In genomic region chr7:92955081-92955480, GRCh38 we compare ENCODE assay signal across 14 cellular contexts.
DNase-seq lines count a peak whose midpoint lies in the region; TF ChIP-seq lines count a peak whose summit lies in the region.
"Had no signal": no experiment of that assay in that cellular context is flagged by ENCODE, and none has a peak within 500 bp of the region (broad histone marks: within the 10 kb centered on the region; RNA-seq: fewer than 3 reads in every experiment).

No MANE protein-coding gene starts in this region.

- H3K36me3 Mint-ChIP-seq in activated T-helper 1 cell treated with anti-CD3 and anti-CD28 coated beads, Interleukin-12 subunit alpha, Interleukin-12 subunit beta, Interleukin-2, Interleukin-4 antibody, amounts not matched to agents 30 ng/mL and 10 ng/mL and 1 ng/mL, durations not matched to agents 14 hours and 24 hours and 36 hours (ENCODE audit: low read depth) = peaks cover 18% of the 10 kb centered on the region

- H3K27me3 Mint-ChIP-seq in activated T-helper 1 cell treated with anti-CD3 and anti-CD28 coated beads, Interleukin-12 subunit alpha, Interleukin-12 subunit beta, Interleukin-2, Interleukin-4 antibody, amounts not matched to agents 30 ng/mL and 10 ng/mL and 1 ng/mL, durations not matched to agents 14 hours and 24 hours and 36 hours (ENCODE audit: insufficient read depth) = peaks cover 1% of the 10 kb centered on the region
- H3K27me3 Mint-ChIP-seq: activated B cell treated with CpG ODN at 0.5 μM for 24 hours had no signal

- TF ChIP-seq CTCF in GM10248 (IDR thresholded peaks at IDR 0.05; ENCODE audit: control extremely low read depth, extremely low read depth, low read depth, missing control alignments) = no peak

- peaks cover 54% of the 10 kb centered on the region for H3K9me3 Mint-ChIP-seq in activated T-helper 1 cell treated with anti-CD3 and anti-CD28 coated beads, Interleukin-12 subunit alpha, Interleukin-12 subunit beta, Interleukin-2, Interleukin-4 antibody, amounts not matched to agents 30 ng/mL and 10 ng/mL and 1 ng/mL, durations not matched to agents 14 hours and 24 hours and 36 hours

- H3K4me1 Mint-ChIP-seq in activated T-helper 1 cell treated with anti-CD3 and anti-CD28 coated beads, Interleukin-12 subunit alpha, Interleukin-12 subunit beta, Interleukin-2, Interleukin-4 antibody, amounts not matched to agents 30 ng/mL and 10 ng/mL and 1 ng/mL, durations not matched to agents 14 hours and 24 hours and 36 hours (ENCODE audit: low read depth) = peaks cover 34% of the 10 kb centered on the region
- H3K4me1 Mint-ChIP-seq: activated B cell treated with CpG ODN at 0.5 μM for 24 hours, T-cell had no signal

- no peak overlapping the region for H3K4me3 Mint-ChIP-seq in activated T-helper 1 cell treated with anti-CD3 and anti-CD28 coated beads, Interleukin-12 subunit alpha, Interleukin-12 subunit beta, Interleukin-2, Interleukin-4 antibody, amounts not matched to agents 30 ng/mL and 10 ng/mL and 1 ng/mL, durations not matched to agents 14 hours and 24 hours and 36 hours
- H3K4me3 Mint-ChIP-seq: activated B cell treated with CpG ODN at 0.5 μM for 24 hours, mesothelial cell of epicardium, T-cell had no signal

- H3K27ac Mint-ChIP-seq in activated T-helper 1 cell treated with anti-CD3 and anti-CD28 coated beads, Interleukin-12 subunit alpha, Interleukin-12 subunit beta, Interleukin-2, Interleukin-4 antibody, amounts not matched to agents 30 ng/mL and 10 ng/mL and 1 ng/mL, durations not matched to agents 14 hours and 24 hours and 36 hours = peak overlapping the region; percentile 84
- H3K27ac Mint-ChIP-seq: activated B cell treated with CpG ODN at 0.5 μM for 24 hours, T-cell had no signal

- POLR2A ChIA-PET in GM10248 (lab: Yijun Ruan, JAX) = no interaction called here

- CTCF ChIA-PET in GM10248 (lab: Yijun Ruan, JAX) = interaction anchor here (1.2 to 3.1 kb wide), 2 partner anchors 8 to 51 kb away, joined by 3 to 9 read pairs; no protein-coding TSS in a partner anchor

- peak; percentile 29 for DNase-seq in activated T-cell treated with anti-CD3 and anti-CD28 coated beads for 48 hours (ENCODE audit: low read depth)
- no peak for DNase-seq in activated T-cell treated with anti-CD3 and anti-CD28 coated beads for 4 hours
- peak; percentile 62 for DNase-seq in H4 (ENCODE audit: low spot score)
- peak; percentile 11 for DNase-seq in activated T-helper 1 cell treated with anti-CD3 and anti-CD28 coated beads, Interleukin-12 subunit alpha, Interleukin-12 subunit beta, Interleukin-2, Interleukin-4 antibody, amounts not matched to agents 30 ng/mL and 10 ng/mL and 1 ng/mL, durations not matched to agents 14 hours and 24 hours and 36 hours (ENCODE audit: low spot score)
- DNase-seq in stimulated activated CD8-positive, alpha-beta memory T cell treated with anti-CD3 and anti-CD28 coated beads, Interleukin-4, amount 100 ng/mL, for 48 hours = peak; percentile 55
- DNase-seq in amygdala (lab: John Stamatoyannopoulos, UW) = no peak
- no peak for DNase-seq in GM10248 (ENCODE audit: extremely low spot score)
- DNase-seq in hepatic stellate cell (ENCODE audit: low spot score) = no peak
- DNase-seq: activated B cell treated with CpG ODN at 0.5 μM for 24 hours, Calu3, KG1, NCI-H1105 treated with DMSO at 0.1 percent for 48 hours, T-cell had no signal

- intact Hi-C loops in activated T-helper 1 cell treated with anti-CD3 and anti-CD28 coated beads, Interleukin-12 subunit alpha, Interleukin-12 subunit beta, Interleukin-2, Interleukin-4 antibody, amounts not matched to agents 30 ng/mL and 10 ng/mL and 1 ng/mL, durations not matched to agents 14 hours and 24 hours and 36 hours (cut with micrococcal nuclease) = loop anchor here (1.0 to 2.0 kb wide), 3 partner anchors 51 to 334 kb away; no protein-coding TSS in a partner anchor

Comparison
In these comparisons a context has a peak if more than half of its experiments do, and no peak if none do; other contexts are left out.
1. DNase-seq: peak in activated T-cell treated with anti-CD3 and anti-CD28 coated beads for 48 hours (single experiment), H4 (single experiment), activated T-helper 1 cell treated with anti-CD3 and anti-CD28 coated beads, Interleukin-12 subunit alpha, Interleukin-12 subunit beta, Interleukin-2, Interleukin-4 antibody, amounts not matched to agents 30 ng/mL and 10 ng/mL and 1 ng/mL, durations not matched to agents 14 hours and 24 hours and 36 hours (single experiment) and stimulated activated CD8-positive, alpha-beta memory T cell treated with anti-CD3 and anti-CD28 coated beads, Interleukin-4, amount 100 ng/mL, for 48 hours (single experiment); none in activated T-cell treated with anti-CD3 and anti-CD28 coated beads for 4 hours (single experiment), amygdala (0 of 56), GM10248 (single experiment) and hepatic stellate cell (single experiment).